In genomic region chr14:55102141-55102547, GRCh38 we compare ENCODE assay signal across 8 cellular contexts. TPM values are rescaled to one million over a fixed set of nuclear protein-coding genes. Genes with fewer than 3 reads are reported as not detected.
DNase-seq lines count a peak whose midpoint lies in the region; ATAC-seq and TF ChIP-seq lines count a peak whose summit lies in the region.

No MANE protein-coding gene starts in this region.

- ATAC-seq in GM19043 (IDR thresholded peaks at IDR 0.05; ENCODE audit: low read depth, unreplicated experiment) (peak; percentile 64), HG03139 (IDR thresholded peaks at IDR 0.05; ENCODE audit: unreplicated experiment) (peak; percentile 59), upper lobe of right lung (peak; percentile 81)

- H3K4me1 ChIP-seq in upper lobe of right lung = peaks cover 85% of the 10 kb centered on the region

- H3K27me3 ChIP-seq in upper lobe of right lung = no peaks in the 10 kb centered on the region

- H3K9me3 ChIP-seq in upper lobe of right lung = no peaks in the 10 kb centered on the region

- peak overlapping the region; percentile 96 for H3K27ac ChIP-seq in upper lobe of right lung

- intact Hi-C loops in upper lobe of right lung (cut with DNase I) = no loop called here

- no peak overlapping the region for H3K4me3 ChIP-seq in epithelial cell of proximal tubule (ENCODE audit: low read depth, low read length)
- no peak overlapping the region for H3K4me3 ChIP-seq in upper lobe of right lung

- no peaks in the 10 kb centered on the region for H3K36me3 ChIP-seq in upper lobe of right lung

- DNase-seq in CD1c-positive myeloid dendritic cell (ENCODE audit: extremely low spot score) (peak; percentile 86), NCI-H345 (lab: John Stamatoyannopoulos, UW) (peak; percentile 84), epithelial cell of proximal tubule (ENCODE audit: low read depth) (peak; percentile 76), myocyte (ENCODE audit: low read depth) (peak; percentile 98), upper lobe of right lung (peak; percentile 88)
- peak; percentile 66 for DNase-seq in activated CD8-positive, alpha-beta memory T cell treated with anti-CD3 and anti-CD28 coated beads for 24 hours

- TF ChIP-seq CTCF in epithelial cell of proximal tubule (conservative IDR thresholded peaks at IDR 0.05; ENCODE audit: low read depth, low read length) (no peak), upper lobe of right lung (IDR thresholded peaks at IDR 0.05) (no peak)

RNA-seq across cellular contexts. Expression of gene LGALS3, which starts 26.9 kb away (rescaled TPM):
- 70.4 and 72.6 TPM in 2 replicates for total RNA-seq in epithelial cell of proximal tubule
- total RNA-seq in myocyte = 223 and 256 TPM in 2 replicates
- polyA plus RNA-seq in myocyte (2012) = 141 TPM
- 351 TPM for total RNA-seq in upper lobe of right lung

RNA-seq across cellular contexts. Expression of gene MAPK1IP1L, which starts 50.7 kb away (rescaled TPM):
- total RNA-seq in epithelial cell of proximal tubule (70.9 and 178 TPM in 2 replicates), myocyte (158 and 216 TPM in 2 replicates), upper lobe of right lung (72.5 TPM)
- 65.4 TPM for polyA plus RNA-seq in myocyte (2012)
